In the genomic region with DNA sequence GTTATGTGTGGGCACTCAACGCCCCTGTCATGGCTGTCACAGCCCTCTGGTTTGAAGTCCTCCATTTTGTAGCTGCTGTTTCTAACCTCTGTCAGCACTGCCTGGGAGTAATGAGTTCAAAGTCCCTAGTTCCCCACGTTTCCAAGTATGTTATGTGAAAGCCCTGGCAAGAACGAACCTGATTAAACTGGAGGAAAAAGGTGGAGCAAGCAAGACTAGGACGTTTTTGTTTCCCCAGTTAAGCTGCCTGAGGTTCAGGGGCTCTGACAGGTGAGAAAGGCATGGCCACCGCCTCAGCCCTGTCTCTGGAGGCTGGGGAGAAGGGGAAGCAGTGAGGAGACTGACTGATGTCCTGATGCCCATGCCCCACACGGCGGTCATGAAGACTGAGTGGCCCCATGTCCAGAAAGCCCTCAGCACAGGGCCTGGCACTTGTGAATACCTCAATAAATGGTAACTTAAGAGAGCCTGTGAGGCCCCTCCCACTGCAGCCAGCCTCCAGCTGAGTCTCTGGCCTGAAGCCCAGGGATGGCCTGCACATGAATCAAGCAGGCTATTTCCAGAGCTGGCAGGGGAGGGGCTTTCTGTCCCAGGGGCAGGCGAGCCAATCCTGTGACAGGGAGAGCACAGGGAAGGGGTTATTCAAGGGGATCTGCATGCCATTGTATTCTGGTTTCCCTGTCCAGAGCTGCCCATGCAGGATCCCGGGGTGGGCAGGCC, we compare ENCODE assay signal across 8 cellular contexts.
A peak's percentile ranks its signal among the peaks of the same experiment; 100 is the strongest.
DNase-seq lines count a peak whose midpoint lies in the region; ATAC-seq and TF ChIP-seq lines count a peak whose summit lies in the region.

No MANE protein-coding gene starts in this region.

- no peaks in the 10 kb centered on the region for H3K27me3 ChIP-seq in kidney epithelial cell (ENCODE audit: control insufficient read depth, insufficient read depth, low read length)

- H3K36me3 ChIP-seq in kidney epithelial cell (ENCODE audit: control insufficient read depth, insufficient read depth, low read length): peaks cover 1% of the 10 kb centered on the region

- no peak for TF ChIP-seq CTCF in cardiac fibroblast (IDR thresholded peaks at IDR 0.05; ENCODE audit: low read depth, low read length)
- TF ChIP-seq CTCF in kidney epithelial cell (IDR thresholded peaks at IDR 0.05; ENCODE audit: insufficient read depth, low read length, poor library complexity, severe bottlenecking): no peak

- H3K4me3 ChIP-seq in cardiac fibroblast (replicated peaks in 1 of 2; ENCODE audit: low read depth in 2 of 2, low read length in 2 of 2) (no peak overlapping the region), kidney epithelial cell (ENCODE audit: low read depth, low read length) (no peak overlapping the region)

- no peak for ATAC-seq in GM21390 (IDR thresholded peaks at IDR 0.05; ENCODE audit: unreplicated experiment)

- DNase-seq in DMS 273 treated with DMSO at 0.1 percent for 48 hours (lab: John Stamatoyannopoulos, UW): peak; percentile 56
- peak; percentile 83 for DNase-seq in NCI-H2196 (lab: John Stamatoyannopoulos, UW; ENCODE audit: unreplicated experiment)
- peak; percentile 93 to 94 for DNase-seq in cardiac fibroblast (ENCODE audit: low read depth in 2 of 2)
- DNase-seq in kidney epithelial cell (ENCODE audit: low read depth): peak; percentile 78
- peak; percentile 92 for DNase-seq in smooth muscle cell of the brain vasculature (ENCODE audit: low read depth, low spot score)
- no peak for DNase-seq in NCI-H1436 (lab: John Stamatoyannopoulos, UW)
- no peak for DNase-seq in KG1 (lab: John Stamatoyannopoulos, UW)

Comparison
In these comparisons a context has a peak if more than half of its experiments do, and no peak if none do; other contexts are left out.
1. DNase-seq: peak in DMS 273 treated with DMSO at 0.1 percent for 48 hours (single experiment), NCI-H2196 (single experiment), cardiac fibroblast (2 of 2), kidney epithelial cell (single experiment) and smooth muscle cell of the brain vasculature (single experiment); none in NCI-H1436 (single experiment) and KG1 (single experiment).